In the genomic region with DNA sequence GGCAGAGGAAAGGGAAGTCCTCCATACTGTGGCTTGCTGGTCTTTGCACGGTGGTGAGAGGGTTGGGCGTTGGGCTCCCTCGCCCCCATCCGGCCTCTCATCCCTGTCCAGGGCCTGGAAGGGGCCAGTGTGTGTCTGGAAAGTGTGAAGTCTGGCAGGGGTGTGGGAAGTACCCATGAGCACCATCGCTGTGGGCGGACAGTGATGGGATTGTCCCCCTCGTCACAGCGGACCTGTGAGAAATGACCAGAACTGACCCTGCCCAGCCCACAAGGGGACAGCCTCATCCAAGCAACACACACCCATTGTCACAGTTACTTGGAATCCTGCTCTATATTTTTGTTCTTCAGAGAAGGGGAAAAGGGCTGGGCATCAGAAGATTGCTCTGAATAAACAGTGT, we compare ENCODE assay signal across 18 cellular contexts. TPM values are rescaled to one million over a fixed set of nuclear protein-coding genes. Genes with fewer than 3 reads are reported as not detected.
DNase-seq lines count a peak whose midpoint lies in the region; ATAC-seq and TF ChIP-seq lines count a peak whose summit lies in the region.
"Had no signal": no experiment of that assay in that cellular context is flagged by ENCODE, and none has a peak within 500 bp of the region (broad histone marks: within the 10 kb centered on the region; RNA-seq: fewer than 3 reads in every experiment).

No MANE protein-coding gene starts in this region.

- DNase-seq in left ventricle myocardium inferior (no peak), left ventricle myocardium superior (no peak), sciatic nerve (ENCODE audit: low spot score) (no peak), amniotic stem cell (lab: John Stamatoyannopoulos, UW) (no peak), SW 1271 (lab: John Stamatoyannopoulos, UW) (no peak), iPS-NIHi7 (ENCODE audit: extremely low spot score) (no peak)
- DNase-seq: 8988T; CD4-positive, alpha-beta memory T cell; DMS153; DMS79; GF-D8; H7; HFFc6 had no signal

- peaks cover 7% of the 10 kb centered on the region for H3K9me3 Mint-ChIP-seq in nephron
- H3K9me3 Mint-ChIP-seq: CD4-positive, alpha-beta memory T cell had no signal

- no peaks in the 10 kb centered on the region for H3K9me3 ChIP-seq in left ventricle myocardium inferior (replicated peaks)

- no peak for ATAC-seq in left ventricle myocardium superior
- peak; percentile 29 for ATAC-seq in sciatic nerve
- ATAC-seq: GM23338, HCT116 had no signal

- peaks cover 18% of the 10 kb centered on the region for H3K4me1 Mint-ChIP-seq in nephron
- H3K4me1 Mint-ChIP-seq: CD4-positive, alpha-beta memory T cell had no signal

- H3K36me3 ChIP-seq in left ventricle myocardium inferior: peaks cover 4% of the 10 kb centered on the region
- H3K36me3 ChIP-seq: BLaER1 had no signal

- TF ChIP-seq CTCF in left ventricle myocardium inferior (IDR thresholded peaks at IDR 0.05; ENCODE audit: borderline replicate concordance): no peak
- no peak for TF ChIP-seq CTCF in nephron (IDR thresholded peaks at IDR 0.05; ENCODE audit: unreplicated experiment in 3 of 3)

- peak overlapping the region; percentile 91 for H3K27ac ChIP-seq in left ventricle myocardium inferior (replicated peaks)
- H3K27ac ChIP-seq: BLaER1 had no signal

- H3K4me3 Mint-ChIP-seq in nephron: no peak overlapping the region
- H3K4me3 Mint-ChIP-seq: CD14-positive monocyte; CD4-positive, alpha-beta memory T cell; GM23338; HFFc6 had no signal

- peak overlapping the region in 2 of 3 experiments; percentile 82 to 88 for H3K27ac Mint-ChIP-seq in nephron
- H3K27ac Mint-ChIP-seq: CD4-positive, alpha-beta memory T cell; GM23338; HFFc6 had no signal

- peaks cover 12% of the 10 kb centered on the region for H3K36me3 Mint-ChIP-seq in nephron (ENCODE audit: low read depth)
- H3K36me3 Mint-ChIP-seq: CD14-positive monocyte had no signal

- H3K27me3 ChIP-seq in left ventricle myocardium inferior (ENCODE audit: low read depth): no peaks in the 10 kb centered on the region

- intact Hi-C loops in left ventricle myocardium inferior (cut with micrococcal nuclease): no loop called here
- intact Hi-C loops in left ventricle myocardium superior (cut with micrococcal nuclease): no loop called here
- intact Hi-C loops in sciatic nerve (cut with DNase I): no loop called here

- peaks cover 13% of the 10 kb centered on the region for H3K27me3 Mint-ChIP-seq in nephron (ENCODE audit: low read depth)
- H3K27me3 Mint-ChIP-seq: CD4-positive, alpha-beta memory T cell had no signal

- no peak overlapping the region for H3K4me3 ChIP-seq in left ventricle myocardium inferior
- H3K4me3 ChIP-seq: BLaER1, GM23338 had no signal

- H3K4me1 ChIP-seq in left ventricle myocardium inferior: peaks cover 84% of the 10 kb centered on the region
- H3K4me1 ChIP-seq: BLaER1 had no signal

RNA-seq across cellular contexts. Expression of gene MCF2L, which starts 18.6 kb away (rescaled TPM):
- total RNA-seq in left ventricle myocardium inferior (41.2 TPM), left ventricle myocardium superior (49.5 TPM), sciatic nerve (64.1 TPM)
- total RNA-seq: HFFc6 had no signal
